In the genomic region with DNA sequence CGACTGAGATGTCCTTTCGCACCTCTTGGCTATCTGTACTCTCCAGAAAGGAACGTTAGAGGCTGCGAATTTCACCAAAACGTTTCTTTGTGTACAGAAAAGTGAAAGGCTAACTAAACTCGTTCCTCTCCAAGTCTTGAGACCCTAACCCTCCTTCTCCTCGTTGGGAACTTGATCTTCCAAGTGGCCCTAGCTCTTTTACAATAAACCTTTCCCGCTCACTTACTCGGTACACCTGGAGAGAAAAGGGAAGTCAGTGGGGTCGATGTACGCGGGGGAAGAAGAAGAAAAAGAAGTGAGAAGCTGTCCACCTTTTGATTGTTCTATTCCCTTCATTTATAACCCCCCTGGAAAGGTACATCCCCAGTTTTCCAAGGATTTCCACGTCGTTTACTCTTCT, we compare ENCODE assay signal across 11 cellular contexts.
DNase-seq lines count a peak whose midpoint lies in the region; ATAC-seq and TF ChIP-seq lines count a peak whose summit lies in the region.
"Had no signal": no experiment of that assay in that cellular context is flagged by ENCODE, and none has a peak within 500 bp of the region (broad histone marks: within the 10 kb centered on the region; RNA-seq: fewer than 3 reads in every experiment).

No MANE protein-coding gene starts in this region.

- H3K4me3 ChIP-seq in cardiac muscle cell (peak overlapping the region; percentile 9), body of pancreas (no peak overlapping the region), transverse colon (peak overlapping the region in 3 of 4 donors; percentile 65 to 71 (median 69))

- peaks cover 2% of the 10 kb centered on the region for H3K4me1 ChIP-seq in cardiac muscle cell (ENCODE audit: low read depth)
- H3K4me1 ChIP-seq in body of pancreas: peaks cover 35% of the 10 kb centered on the region
- peaks cover 0 to 44% (median 21%) of the 10 kb centered on the region in 4 donors for H3K4me1 ChIP-seq in transverse colon

- TF ChIP-seq EP300 in transverse colon (IDR thresholded peaks at IDR 0.05; ENCODE audit: low read depth): no peak

- H3K36me3 ChIP-seq in cardiac muscle cell (no peaks in the 10 kb centered on the region), body of pancreas (replicated peaks in 1 of 2; ENCODE audit: insufficient read depth in 1 of 2, low read depth in 2 of 2) (no peaks in the 10 kb centered on the region), transverse colon (no peaks in the 10 kb centered on the region)
- H3K36me3 ChIP-seq: BLaER1 had no signal

- TF ChIP-seq CTCF in cardiac muscle cell (IDR thresholded peaks at IDR 0.05; ENCODE audit: low read depth, low read length) (no peak), body of pancreas (IDR thresholded peaks at IDR 0.05) (no peak), transverse colon (IDR thresholded peaks at IDR 0.05) (no peak)

- DNase-seq in cardiac muscle cell (ENCODE audit: low read depth in 1 of 2, low spot score in 1 of 2) (peak in 1 of 2 donors; percentile 5), left ventricle myocardium superior (no peak), body of pancreas (no peak), medulla oblongata (ENCODE audit: extremely low spot score) (peak; percentile 17), transverse colon (no peak), NCI-H2029 treated with DMSO at 0.1 percent for 48 hours (lab: John Stamatoyannopoulos, UW) (no peak), anterior cingulate cortex (lab: John Stamatoyannopoulos, UW) (no peak)
- DNase-seq: NCI-H1694; stimulated activated CD4-positive, alpha-beta T cell treated with anti-CD3 and anti-CD28 coated beads, Interleukin-2, amount 100 ng/mL, for 24 hours had no signal

- WGBS in body of pancreas, 2 donors: 34 to 45% methylated on average over 14 of the region's 14 CpGs
- WGBS in transverse colon (ENCODE audit: low coverage in 1 of 2), 2 donors: 11 to 21% methylated on average over 10 to 14 of the region's 14 CpGs

- H3K27ac ChIP-seq in cardiac muscle cell (no peak overlapping the region), body of pancreas (peak overlapping the region in 3 of 4 donors; percentile 22 to 96 (median 96)), transverse colon (peak overlapping the region; percentile 95 to 98 (median 96))
- H3K27ac ChIP-seq: BLaER1 had no signal

- in situ Hi-C loops in transverse colon (cut with MboI; ENCODE audit: low pct_ligation_motif_present in 1 of 4, low pct_unique_long_range_greater_than_20kb in 1 of 4, low sequenced_read_pairs in 3 of 4): loop anchor here in 3 of 4 donors (10.0 to 25.0 kb wide), 4 partner anchors 329 to 579 kb away; a partner anchor contains a TSS

- ATAC-seq in left ventricle myocardium superior (no peak), body of pancreas (no peak), HG03097 (IDR thresholded peaks at IDR 0.05; ENCODE audit: low FRiP score, unreplicated experiment) (no peak)

- H3K9me3 ChIP-seq in cardiac muscle cell (ENCODE audit: low read depth): no peaks in the 10 kb centered on the region
- no peaks in the 10 kb centered on the region for H3K9me3 ChIP-seq in body of pancreas
- H3K9me3 ChIP-seq in transverse colon: no peaks in the 10 kb centered on the region

- intact Hi-C loops in left ventricle myocardium superior (cut with micrococcal nuclease): loop anchor here (5.0 kb wide), 1 partner anchor 324 kb away; no protein-coding TSS in a partner anchor
- intact Hi-C loops in body of pancreas (cut with DNase I): no loop called here
- intact Hi-C loops in transverse colon (cut with DNase I; ENCODE audit: low total_unique reads): loop anchor here (10.0 kb wide), 2 partner anchors 581 to 841 kb away; a partner anchor contains a TSS

- H3K27me3 ChIP-seq in cardiac muscle cell: peaks cover 99% of the 10 kb centered on the region
- no peaks in the 10 kb centered on the region for H3K27me3 ChIP-seq in body of pancreas
- H3K27me3 ChIP-seq in transverse colon: peaks cover 53% of the 10 kb centered on the region

- TF ChIP-seq POLR2A in body of pancreas (IDR thresholded peaks at IDR 0.05): no peak
- TF ChIP-seq POLR2A in transverse colon (IDR thresholded peaks at IDR 0.05): no peak

Comparison
In these comparisons a context has a peak if more than half of its experiments do, and no peak if none do; other contexts are left out.
1. H3K4me3 ChIP-seq: peak in cardiac muscle cell (single experiment) and transverse colon (3 of 4); none in body of pancreas (0 of 2).